Comparison of ENCODE assay signal across 1 cellular context in the genomic region with DNA sequence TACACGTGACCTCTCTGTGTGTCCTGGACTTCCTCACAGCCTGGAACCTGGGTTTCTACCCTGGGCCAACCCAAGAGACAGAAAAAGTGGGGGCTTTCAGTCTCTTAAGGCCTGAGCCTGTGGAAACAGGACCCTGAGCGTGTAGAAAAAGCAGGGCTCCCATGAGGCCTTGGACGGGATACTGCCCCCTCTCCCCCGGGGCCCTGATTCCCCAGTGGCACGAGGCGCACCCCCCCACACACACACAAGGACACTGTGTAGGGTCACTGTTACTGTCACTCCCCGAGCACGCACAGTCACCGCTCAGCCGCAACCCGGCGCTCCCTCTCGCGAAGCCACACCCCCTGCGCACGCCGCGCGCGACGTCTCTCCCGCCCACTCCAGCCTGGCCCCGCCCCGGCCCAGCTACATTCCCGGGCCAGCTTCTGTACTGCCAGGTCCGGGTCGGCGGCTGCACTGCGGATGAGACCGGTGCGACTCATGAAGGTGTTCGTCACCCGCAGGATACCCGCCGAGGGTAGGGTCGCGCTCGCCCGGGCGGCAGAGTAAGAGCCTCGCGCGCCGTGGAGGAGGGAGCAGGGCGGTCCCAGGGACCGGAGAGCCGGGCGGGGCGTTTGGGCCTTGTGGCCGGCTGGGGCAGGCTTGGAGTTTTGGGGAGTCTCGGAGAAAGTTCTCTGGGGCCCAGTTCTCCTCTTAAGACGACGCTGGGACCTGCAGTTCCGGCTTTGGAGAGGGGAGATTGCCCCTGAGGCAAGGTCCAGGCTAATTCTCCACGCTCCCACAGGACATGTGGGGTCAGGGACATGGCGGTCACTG.
TF ChIP-seq lines count a peak whose summit lies in the region.

A gene (plus strand): TSS at position 408 of the 816 bp plus-strand sequence. CDS start 55 bp downstream, at position 463.

TF ChIP-seq in HEK293, 187 proteins besides CTCF, POLR2A, EP300 and RAD21 (continued from another document and continues in another):
- TF ChIP-seq ZNF292 (tag by site-specific recombination; IDR thresholded peaks at IDR 0.05; ENCODE audit: borderline replicate concordance, low read depth) (no peak), ZNF530 (tag by site-specific recombination; IDR thresholded peaks at IDR 0.05; ENCODE audit: low read depth) (no peak), ZNF843 (tag by site-specific recombination; IDR thresholded peaks at IDR 0.05) (no peak), ZNF555 (tag by site-specific recombination; conservative IDR thresholded peaks at IDR 0.05) (no peak), ZEB2 (tag by site-specific recombination; IDR thresholded peaks at IDR 0.05) (0 out of 2 replicates have a peak, but pooled peaks have one; percentile 21), ZNF302 (tag by site-specific recombination; IDR thresholded peaks at IDR 0.05; ENCODE audit: low read depth) (no peak), SP7 (tag by site-specific recombination; IDR thresholded peaks at IDR 0.05) (peak; percentile 54), TCF7L2 (IDR thresholded peaks at IDR 0.05; ENCODE audit: borderline replicate concordance, low read depth, low read length) (no peak), ZNF561 (tag by site-specific recombination; IDR thresholded peaks at IDR 0.05; ENCODE audit: borderline replicate concordance) (0 out of 2 replicates have a peak, but pooled peaks have one; percentile 17), ZNF169 (tag by site-specific recombination; IDR thresholded peaks at IDR 0.05) (no peak), ZNF529 (tag by site-specific recombination; IDR thresholded peaks at IDR 0.05; ENCODE audit: insufficient replicate concordance) (no peak), ZBTB20 (tag by site-specific recombination; IDR thresholded peaks at IDR 0.05) (peak; percentile 93), OSR2 (tag by site-specific recombination; IDR thresholded peaks at IDR 0.05) (no peak), KLF8 (tag by site-specific recombination; IDR thresholded peaks at IDR 0.05) (peak; percentile 71), ZNF202 (tag by site-specific recombination; IDR thresholded peaks at IDR 0.05; ENCODE audit: borderline replicate concordance) (no peak), ZNF624 (tag by site-specific recombination; IDR thresholded peaks at IDR 0.05) (no peak), ZNF600 (tag by site-specific recombination; IDR thresholded peaks at IDR 0.05) (peak; percentile 64; the same call in 1 of the 2 replicates), RBAK (tag by site-specific recombination; IDR thresholded peaks at IDR 0.05) (no peak), ZNF2 (tag by site-specific recombination; IDR thresholded peaks at IDR 0.05) (no peak), ZNF626 (tag by site-specific recombination; IDR thresholded peaks at IDR 0.05) (no peak), ZNF677 (tag by site-specific recombination; IDR thresholded peaks at IDR 0.05) (no peak), GLIS1 (tag by site-specific recombination; IDR thresholded peaks at IDR 0.05) (peak; percentile 27), SP3 (tag by site-specific recombination; IDR thresholded peaks at IDR 0.05) (peak; percentile 88), BCL11A (tag by site-specific recombination; IDR thresholded peaks at IDR 0.05; ENCODE audit: low read depth) (no peak), ZNF768 (tag by site-specific recombination; IDR thresholded peaks at IDR 0.05) (0 out of 2 replicates have a peak, but pooled peaks have one; percentile 14), EGR2 (tag by site-specific recombination; IDR thresholded peaks at IDR 0.05; ENCODE audit: low read depth) (peak; percentile 57), ZNF341 (tag by site-specific recombination; IDR thresholded peaks at IDR 0.05; ENCODE audit: low read depth) (peak; percentile 64), ZNF610 (tag by site-specific recombination; IDR thresholded peaks at IDR 0.05; ENCODE audit: borderline replicate concordance) (peak; percentile 27; the same call in 1 of the 2 replicates), ZNF266 (tag by site-specific recombination; IDR thresholded peaks at IDR 0.05; ENCODE audit: low read depth) (no peak), ZBTB17 (tag by site-specific recombination; IDR thresholded peaks at IDR 0.05) (peak; percentile 65; the same call in 1 of the 2 replicates), ZNF510 (tag by site-specific recombination; IDR thresholded peaks at IDR 0.05; ENCODE audit: insufficient replicate concordance) (no peak), ZFHX2 (tag by site-specific recombination; conservative IDR thresholded peaks at IDR 0.05) (peak; percentile 82), KLF7 (tag by site-specific recombination; IDR thresholded peaks at IDR 0.05; ENCODE audit: borderline replicate concordance) (no peak), ZNF791 (tag by site-specific recombination; IDR thresholded peaks at IDR 0.05) (no peak), ZNF19 (tag by site-specific recombination; IDR thresholded peaks at IDR 0.05; ENCODE audit: low read depth) (no peak), KLF1 (tag by site-specific recombination; IDR thresholded peaks at IDR 0.05) (peak; percentile 64; the same call in 1 of the 2 replicates), ZNF133 (tag by site-specific recombination; IDR thresholded peaks at IDR 0.05) (no peak), ZNF184 (tag by site-specific recombination; IDR thresholded peaks at IDR 0.05) (no peak), ZSCAN30 (tag by site-specific recombination; IDR thresholded peaks at IDR 0.05) (no peak; the same call in 1 of the 2 replicates), KLF10 (tag by site-specific recombination; IDR thresholded peaks at IDR 0.05) (peak; percentile 27; the same call in 1 of the 2 replicates), ZNF501 (tag by site-specific recombination; IDR thresholded peaks at IDR 0.05) (0 out of 2 replicates have a peak, but pooled peaks have one; percentile 65), ZIC2 (tag by site-specific recombination; IDR thresholded peaks at IDR 0.05) (no peak), SETDB1 (IDR thresholded peaks at IDR 0.05; ENCODE audit: insufficient read length, low read length) (no peak), ZNF670 (tag by site-specific recombination; IDR thresholded peaks at IDR 0.05; ENCODE audit: low read depth) (no peak), ZNF211 (tag by site-specific recombination; IDR thresholded peaks at IDR 0.05; ENCODE audit: low read depth) (no peak), ZNF521 (tag by site-specific recombination; IDR thresholded peaks at IDR 0.05) (no peak), KLF16 (tag by site-specific recombination; IDR thresholded peaks at IDR 0.05) (peak; percentile 65; the same call in 1 of the 2 replicates), ZNF76 (tag by site-specific recombination; IDR thresholded peaks at IDR 0.05; ENCODE audit: borderline replicate concordance, low read depth) (peak; percentile 20; the same call in 1 of the 2 replicates)
- TF ChIP-seq, protein P1, sequence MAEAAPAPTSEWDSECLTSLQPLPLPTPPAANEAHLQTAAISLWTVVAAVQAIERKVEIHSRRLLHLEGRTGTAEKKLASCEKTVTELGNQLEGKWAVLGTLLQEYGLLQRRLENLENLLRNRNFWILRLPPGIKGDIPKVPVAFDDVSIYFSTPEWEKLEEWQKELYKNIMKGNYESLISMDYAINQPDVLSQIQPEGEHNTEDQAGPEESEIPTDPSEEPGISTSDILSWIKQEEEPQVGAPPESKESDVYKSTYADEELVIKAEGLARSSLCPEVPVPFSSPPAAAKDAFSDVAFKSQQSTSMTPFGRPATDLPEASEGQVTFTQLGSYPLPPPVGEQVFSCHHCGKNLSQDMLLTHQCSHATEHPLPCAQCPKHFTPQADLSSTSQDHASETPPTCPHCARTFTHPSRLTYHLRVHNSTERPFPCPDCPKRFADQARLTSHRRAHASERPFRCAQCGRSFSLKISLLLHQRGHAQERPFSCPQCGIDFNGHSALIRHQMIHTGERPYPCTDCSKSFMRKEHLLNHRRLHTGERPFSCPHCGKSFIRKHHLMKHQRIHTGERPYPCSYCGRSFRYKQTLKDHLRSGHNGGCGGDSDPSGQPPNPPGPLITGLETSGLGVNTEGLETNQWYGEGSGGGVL (tag by site-specific recombination; IDR thresholded peaks at IDR 0.05), result peak; percentile 54; the same call in 1 of the 2 replicates
- TF ChIP-seq, protein P2, sequence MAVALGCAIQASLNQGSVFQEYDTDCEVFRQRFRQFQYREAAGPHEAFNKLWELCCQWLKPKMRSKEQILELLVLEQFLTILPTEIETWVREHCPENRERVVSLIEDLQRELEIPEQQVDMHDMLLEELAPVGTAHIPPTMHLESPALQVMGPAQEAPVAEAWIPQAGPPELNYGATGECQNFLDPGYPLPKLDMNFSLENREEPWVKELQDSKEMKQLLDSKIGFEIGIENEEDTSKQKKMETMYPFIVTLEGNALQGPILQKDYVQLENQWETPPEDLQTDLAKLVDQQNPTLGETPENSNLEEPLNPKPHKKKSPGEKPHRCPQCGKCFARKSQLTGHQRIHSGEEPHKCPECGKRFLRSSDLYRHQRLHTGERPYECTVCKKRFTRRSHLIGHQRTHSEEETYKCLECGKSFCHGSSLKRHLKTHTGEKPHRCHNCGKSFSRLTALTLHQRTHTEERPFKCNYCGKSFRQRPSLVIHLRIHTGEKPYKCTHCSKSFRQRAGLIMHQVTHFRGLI (tag by site-specific recombination; IDR thresholded peaks at IDR 0.05), result 0 out of 2 replicates have a peak, but pooled peaks have one; percentile 24
- TF ChIP-seq, protein P3, sequence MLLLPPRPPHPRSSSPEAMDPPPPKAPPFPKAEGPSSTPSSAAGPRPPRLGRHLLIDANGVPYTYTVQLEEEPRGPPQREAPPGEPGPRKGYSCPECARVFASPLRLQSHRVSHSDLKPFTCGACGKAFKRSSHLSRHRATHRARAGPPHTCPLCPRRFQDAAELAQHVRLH (tag by site-specific recombination; IDR thresholded peaks at IDR 0.05), result no peak
- TF ChIP-seq, protein P4, sequence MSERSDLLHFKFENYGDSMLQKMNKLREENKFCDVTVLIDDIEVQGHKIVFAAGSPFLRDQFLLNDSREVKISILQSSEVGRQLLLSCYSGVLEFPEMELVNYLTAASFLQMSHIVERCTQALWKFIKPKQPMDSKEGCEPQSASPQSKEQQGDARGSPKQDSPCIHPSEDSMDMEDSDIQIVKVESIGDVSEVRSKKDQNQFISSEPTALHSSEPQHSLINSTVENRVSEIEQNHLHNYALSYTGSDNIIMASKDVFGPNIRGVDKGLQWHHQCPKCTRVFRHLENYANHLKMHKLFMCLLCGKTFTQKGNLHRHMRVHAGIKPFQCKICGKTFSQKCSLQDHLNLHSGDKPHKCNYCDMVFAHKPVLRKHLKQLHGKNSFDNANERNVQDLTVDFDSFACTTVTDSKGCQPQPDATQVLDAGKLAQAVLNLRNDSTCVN (tag by site-specific recombination; optimal IDR thresholded peaks at IDR 0.05), result peak; percentile 95
- TF ChIP-seq, protein P5, sequence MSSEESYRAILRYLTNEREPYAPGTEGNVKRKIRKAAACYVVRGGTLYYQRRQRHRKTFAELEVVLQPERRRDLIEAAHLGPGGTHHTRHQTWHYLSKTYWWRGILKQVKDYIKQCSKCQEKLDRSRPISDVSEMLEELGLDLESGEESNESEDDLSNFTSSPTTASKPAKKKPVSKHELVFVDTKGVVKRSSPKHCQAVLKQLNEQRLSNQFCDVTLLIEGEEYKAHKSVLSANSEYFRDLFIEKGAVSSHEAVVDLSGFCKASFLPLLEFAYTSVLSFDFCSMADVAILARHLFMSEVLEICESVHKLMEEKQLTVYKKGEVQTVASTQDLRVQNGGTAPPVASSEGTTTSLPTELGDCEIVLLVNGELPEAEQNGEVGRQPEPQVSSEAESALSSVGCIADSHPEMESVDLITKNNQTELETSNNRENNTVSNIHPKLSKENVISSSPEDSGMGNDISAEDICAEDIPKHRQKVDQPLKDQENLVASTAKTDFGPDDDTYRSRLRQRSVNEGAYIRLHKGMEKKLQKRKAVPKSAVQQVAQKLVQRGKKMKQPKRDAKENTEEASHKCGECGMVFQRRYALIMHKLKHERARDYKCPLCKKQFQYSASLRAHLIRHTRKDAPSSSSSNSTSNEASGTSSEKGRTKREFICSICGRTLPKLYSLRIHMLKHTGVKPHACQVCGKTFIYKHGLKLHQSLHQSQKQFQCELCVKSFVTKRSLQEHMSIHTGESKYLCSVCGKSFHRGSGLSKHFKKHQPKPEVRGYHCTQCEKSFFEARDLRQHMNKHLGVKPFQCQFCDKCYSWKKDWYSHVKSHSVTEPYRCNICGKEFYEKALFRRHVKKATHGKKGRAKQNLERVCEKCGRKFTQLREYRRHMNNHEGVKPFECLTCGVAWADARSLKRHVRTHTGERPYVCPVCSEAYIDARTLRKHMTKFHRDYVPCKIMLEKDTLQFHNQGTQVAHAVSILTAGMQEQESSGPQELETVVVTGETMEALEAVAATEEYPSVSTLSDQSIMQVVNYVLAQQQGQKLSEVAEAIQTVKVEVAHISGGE (tag by site-specific recombination; conservative IDR thresholded peaks at IDR 0.05; ENCODE audit: low read depth), result peak; percentile 49
- TF ChIP-seq, protein P6, sequence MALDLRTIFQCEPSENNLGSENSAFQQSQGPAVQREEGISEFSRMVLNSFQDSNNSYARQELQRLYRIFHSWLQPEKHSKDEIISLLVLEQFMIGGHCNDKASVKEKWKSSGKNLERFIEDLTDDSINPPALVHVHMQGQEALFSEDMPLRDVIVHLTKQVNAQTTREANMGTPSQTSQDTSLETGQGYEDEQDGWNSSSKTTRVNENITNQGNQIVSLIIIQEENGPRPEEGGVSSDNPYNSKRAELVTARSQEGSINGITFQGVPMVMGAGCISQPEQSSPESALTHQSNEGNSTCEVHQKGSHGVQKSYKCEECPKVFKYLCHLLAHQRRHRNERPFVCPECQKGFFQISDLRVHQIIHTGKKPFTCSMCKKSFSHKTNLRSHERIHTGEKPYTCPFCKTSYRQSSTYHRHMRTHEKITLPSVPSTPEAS (tag by site-specific recombination; IDR thresholded peaks at IDR 0.05), result no peak
- TF ChIP-seq, protein P7, sequence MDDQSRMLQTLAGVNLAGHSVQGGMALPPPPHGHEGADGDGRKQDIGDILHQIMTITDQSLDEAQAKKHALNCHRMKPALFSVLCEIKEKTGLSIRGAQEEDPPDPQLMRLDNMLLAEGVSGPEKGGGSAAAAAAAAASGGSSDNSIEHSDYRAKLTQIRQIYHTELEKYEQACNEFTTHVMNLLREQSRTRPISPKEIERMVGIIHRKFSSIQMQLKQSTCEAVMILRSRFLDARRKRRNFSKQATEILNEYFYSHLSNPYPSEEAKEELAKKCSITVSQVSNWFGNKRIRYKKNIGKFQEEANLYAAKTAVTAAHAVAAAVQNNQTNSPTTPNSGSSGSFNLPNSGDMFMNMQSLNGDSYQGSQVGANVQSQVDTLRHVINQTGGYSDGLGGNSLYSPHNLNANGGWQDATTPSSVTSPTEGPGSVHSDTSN (CRISPR knock-in tag; IDR thresholded peaks at IDR 0.05), result peak; percentile 85; the same call in 1 of the 2 replicates
